1 cellular context compared by ENCODE assay signal in the genomic region with DNA sequence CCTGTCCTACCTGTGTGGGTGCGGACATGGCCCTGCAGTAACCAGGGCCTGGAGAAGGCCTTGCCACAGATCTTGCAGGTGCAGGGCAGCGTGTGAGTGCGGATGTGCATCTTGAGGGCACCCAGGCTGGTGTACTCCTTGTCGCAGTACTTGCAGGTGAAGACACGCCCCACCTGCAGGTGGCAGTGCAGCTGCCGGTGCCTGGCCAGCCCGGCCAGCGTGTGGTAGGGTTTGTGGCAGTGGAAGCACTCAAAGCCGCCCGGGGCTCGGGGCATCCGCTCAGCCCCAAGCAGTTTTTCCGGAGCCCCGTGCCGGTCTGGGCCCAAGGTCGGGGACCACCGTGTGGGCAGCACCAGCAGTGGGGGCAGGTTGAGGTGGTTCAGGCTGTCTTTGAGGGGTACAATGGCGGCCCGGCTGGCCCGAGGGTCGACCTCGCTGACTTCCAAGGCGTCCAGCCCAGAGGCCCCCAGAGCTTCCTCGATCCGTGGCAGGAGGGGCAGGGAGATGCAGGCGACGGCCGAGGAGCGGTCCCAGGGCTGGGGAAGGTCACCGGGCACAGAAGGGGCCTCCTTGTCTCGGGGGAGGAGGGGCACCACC.
TF ChIP-seq lines count a peak whose summit lies in the region.

No MANE protein-coding gene starts in this region.

TF ChIP-seq in HepG2, 621 proteins besides CTCF, POLR2A, EP300 and RAD21 (continued from another document and continues in another):
- TF ChIP-seq CSRNP2 (CRISPR knock-in tag; conservative IDR thresholded peaks at IDR 0.05; ENCODE audit: low read depth) = no peak
- no peak for TF ChIP-seq NCOA2 (CRISPR knock-in tag; IDR thresholded peaks at IDR 0.05)
- TF ChIP-seq, protein P1, sequence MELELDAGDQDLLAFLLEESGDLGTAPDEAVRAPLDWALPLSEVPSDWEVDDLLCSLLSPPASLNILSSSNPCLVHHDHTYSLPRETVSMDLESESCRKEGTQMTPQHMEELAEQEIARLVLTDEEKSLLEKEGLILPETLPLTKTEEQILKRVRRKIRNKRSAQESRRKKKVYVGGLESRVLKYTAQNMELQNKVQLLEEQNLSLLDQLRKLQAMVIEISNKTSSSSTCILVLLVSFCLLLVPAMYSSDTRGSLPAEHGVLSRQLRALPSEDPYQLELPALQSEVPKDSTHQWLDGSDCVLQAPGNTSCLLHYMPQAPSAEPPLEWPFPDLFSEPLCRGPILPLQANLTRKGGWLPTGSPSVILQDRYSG (CRISPR knock-in tag; IDR thresholded peaks at IDR 0.05) = no peak
- TF ChIP-seq, protein P2, sequence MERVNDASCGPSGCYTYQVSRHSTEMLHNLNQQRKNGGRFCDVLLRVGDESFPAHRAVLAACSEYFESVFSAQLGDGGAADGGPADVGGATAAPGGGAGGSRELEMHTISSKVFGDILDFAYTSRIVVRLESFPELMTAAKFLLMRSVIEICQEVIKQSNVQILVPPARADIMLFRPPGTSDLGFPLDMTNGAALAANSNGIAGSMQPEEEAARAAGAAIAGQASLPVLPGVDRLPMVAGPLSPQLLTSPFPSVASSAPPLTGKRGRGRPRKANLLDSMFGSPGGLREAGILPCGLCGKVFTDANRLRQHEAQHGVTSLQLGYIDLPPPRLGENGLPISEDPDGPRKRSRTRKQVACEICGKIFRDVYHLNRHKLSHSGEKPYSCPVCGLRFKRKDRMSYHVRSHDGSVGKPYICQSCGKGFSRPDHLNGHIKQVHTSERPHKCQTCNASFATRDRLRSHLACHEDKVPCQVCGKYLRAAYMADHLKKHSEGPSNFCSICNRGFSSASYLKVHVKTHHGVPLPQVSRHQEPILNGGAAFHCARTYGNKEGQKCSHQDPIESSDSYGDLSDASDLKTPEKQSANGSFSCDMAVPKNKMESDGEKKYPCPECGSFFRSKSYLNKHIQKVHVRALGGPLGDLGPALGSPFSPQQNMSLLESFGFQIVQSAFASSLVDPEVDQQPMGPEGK (CRISPR knock-in tag; IDR thresholded peaks at IDR 0.05) = peak; percentile 37; the same call in 1 of the 2 replicates
- TF ChIP-seq, protein P3, sequence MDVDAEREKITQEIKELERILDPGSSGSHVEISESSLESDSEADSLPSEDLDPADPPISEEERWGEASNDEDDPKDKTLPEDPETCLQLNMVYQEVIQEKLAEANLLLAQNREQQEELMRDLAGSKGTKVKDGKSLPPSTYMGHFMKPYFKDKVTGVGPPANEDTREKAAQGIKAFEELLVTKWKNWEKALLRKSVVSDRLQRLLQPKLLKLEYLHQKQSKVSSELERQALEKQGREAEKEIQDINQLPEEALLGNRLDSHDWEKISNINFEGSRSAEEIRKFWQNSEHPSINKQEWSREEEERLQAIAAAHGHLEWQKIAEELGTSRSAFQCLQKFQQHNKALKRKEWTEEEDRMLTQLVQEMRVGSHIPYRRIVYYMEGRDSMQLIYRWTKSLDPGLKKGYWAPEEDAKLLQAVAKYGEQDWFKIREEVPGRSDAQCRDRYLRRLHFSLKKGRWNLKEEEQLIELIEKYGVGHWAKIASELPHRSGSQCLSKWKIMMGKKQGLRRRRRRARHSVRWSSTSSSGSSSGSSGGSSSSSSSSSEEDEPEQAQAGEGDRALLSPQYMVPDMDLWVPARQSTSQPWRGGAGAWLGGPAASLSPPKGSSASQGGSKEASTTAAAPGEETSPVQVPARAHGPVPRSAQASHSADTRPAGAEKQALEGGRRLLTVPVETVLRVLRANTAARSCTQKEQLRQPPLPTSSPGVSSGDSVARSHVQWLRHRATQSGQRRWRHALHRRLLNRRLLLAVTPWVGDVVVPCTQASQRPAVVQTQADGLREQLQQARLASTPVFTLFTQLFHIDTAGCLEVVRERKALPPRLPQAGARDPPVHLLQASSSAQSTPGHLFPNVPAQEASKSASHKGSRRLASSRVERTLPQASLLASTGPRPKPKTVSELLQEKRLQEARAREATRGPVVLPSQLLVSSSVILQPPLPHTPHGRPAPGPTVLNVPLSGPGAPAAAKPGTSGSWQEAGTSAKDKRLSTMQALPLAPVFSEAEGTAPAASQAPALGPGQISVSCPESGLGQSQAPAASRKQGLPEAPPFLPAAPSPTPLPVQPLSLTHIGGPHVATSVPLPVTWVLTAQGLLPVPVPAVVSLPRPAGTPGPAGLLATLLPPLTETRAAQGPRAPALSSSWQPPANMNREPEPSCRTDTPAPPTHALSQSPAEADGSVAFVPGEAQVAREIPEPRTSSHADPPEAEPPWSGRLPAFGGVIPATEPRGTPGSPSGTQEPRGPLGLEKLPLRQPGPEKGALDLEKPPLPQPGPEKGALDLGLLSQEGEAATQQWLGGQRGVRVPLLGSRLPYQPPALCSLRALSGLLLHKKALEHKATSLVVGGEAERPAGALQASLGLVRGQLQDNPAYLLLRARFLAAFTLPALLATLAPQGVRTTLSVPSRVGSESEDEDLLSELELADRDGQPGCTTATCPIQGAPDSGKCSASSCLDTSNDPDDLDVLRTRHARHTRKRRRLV (CRISPR knock-in tag; IDR thresholded peaks at IDR 0.05) = no peak; the same call in 1 of the 2 replicates
- TF ChIP-seq, protein P4, sequence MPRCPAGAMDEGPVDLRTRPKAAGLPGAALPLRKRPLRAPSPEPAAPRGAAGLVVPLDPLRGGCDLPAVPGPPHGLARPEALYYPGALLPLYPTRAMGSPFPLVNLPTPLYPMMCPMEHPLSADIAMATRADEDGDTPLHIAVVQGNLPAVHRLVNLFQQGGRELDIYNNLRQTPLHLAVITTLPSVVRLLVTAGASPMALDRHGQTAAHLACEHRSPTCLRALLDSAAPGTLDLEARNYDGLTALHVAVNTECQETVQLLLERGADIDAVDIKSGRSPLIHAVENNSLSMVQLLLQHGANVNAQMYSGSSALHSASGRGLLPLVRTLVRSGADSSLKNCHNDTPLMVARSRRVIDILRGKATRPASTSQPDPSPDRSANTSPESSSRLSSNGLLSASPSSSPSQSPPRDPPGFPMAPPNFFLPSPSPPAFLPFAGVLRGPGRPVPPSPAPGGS (CRISPR knock-in tag; IDR thresholded peaks at IDR 0.05) = no peak
- TF ChIP-seq ZFP91 (CRISPR knock-in tag; IDR thresholded peaks at IDR 0.05; ENCODE audit: borderline replicate concordance) = peak; percentile 57; the same call in 1 of the 2 replicates
- TF ChIP-seq, protein P5, sequence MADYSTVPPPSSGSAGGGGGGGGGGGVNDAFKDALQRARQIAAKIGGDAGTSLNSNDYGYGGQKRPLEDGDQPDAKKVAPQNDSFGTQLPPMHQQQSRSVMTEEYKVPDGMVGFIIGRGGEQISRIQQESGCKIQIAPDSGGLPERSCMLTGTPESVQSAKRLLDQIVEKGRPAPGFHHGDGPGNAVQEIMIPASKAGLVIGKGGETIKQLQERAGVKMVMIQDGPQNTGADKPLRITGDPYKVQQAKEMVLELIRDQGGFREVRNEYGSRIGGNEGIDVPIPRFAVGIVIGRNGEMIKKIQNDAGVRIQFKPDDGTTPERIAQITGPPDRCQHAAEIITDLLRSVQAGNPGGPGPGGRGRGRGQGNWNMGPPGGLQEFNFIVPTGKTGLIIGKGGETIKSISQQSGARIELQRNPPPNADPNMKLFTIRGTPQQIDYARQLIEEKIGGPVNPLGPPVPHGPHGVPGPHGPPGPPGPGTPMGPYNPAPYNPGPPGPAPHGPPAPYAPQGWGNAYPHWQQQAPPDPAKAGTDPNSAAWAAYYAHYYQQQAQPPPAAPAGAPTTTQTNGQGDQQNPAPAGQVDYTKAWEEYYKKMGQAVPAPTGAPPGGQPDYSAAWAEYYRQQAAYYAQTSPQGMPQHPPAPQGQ (CRISPR knock-in tag; IDR thresholded peaks at IDR 0.05; ENCODE audit: borderline replicate concordance) = no peak
- TF ChIP-seq ZNF101 (CRISPR knock-in tag; IDR thresholded peaks at IDR 0.05; ENCODE audit: borderline replicate concordance, low read depth) = no peak
- no peak; the same call in 1 of the 2 replicates for TF ChIP-seq MYPOP (CRISPR knock-in tag; IDR thresholded peaks at IDR 0.05)
- TF ChIP-seq SMYD3 (CRISPR knock-in tag; IDR thresholded peaks at IDR 0.05) = no peak
- no peak for TF ChIP-seq U2AF1 (optimal IDR thresholded peaks at IDR 0.05; ENCODE audit: low read depth, low read length)
- TF ChIP-seq ZBTB7B (CRISPR knock-in tag; IDR thresholded peaks at IDR 0.05) = no peak
- TF ChIP-seq ZNF556 (CRISPR knock-in tag; IDR thresholded peaks at IDR 0.05; ENCODE audit: borderline replicate concordance) = no peak; the same call in 1 of the 2 replicates
- no peak for TF ChIP-seq PBX2 (CRISPR knock-in tag; IDR thresholded peaks at IDR 0.05)
- no peak for TF ChIP-seq POLR2AphosphoS2 (IDR thresholded peaks at IDR 0.05; ENCODE audit: low read depth, low read length)
- TF ChIP-seq, protein P6, sequence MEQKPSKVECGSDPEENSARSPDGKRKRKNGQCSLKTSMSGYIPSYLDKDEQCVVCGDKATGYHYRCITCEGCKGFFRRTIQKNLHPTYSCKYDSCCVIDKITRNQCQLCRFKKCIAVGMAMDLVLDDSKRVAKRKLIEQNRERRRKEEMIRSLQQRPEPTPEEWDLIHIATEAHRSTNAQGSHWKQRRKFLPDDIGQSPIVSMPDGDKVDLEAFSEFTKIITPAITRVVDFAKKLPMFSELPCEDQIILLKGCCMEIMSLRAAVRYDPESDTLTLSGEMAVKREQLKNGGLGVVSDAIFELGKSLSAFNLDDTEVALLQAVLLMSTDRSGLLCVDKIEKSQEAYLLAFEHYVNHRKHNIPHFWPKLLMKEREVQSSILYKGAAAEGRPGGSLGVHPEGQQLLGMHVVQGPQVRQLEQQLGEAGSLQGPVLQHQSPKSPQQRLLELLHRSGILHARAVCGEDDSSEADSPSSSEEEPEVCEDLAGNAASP (CRISPR knock-in tag; IDR thresholded peaks at IDR 0.05; ENCODE audit: borderline replicate concordance) = 0 out of 2 replicates have a peak, but pooled peaks have one; percentile 11
- TF ChIP-seq ZNF781 (CRISPR knock-in tag; IDR thresholded peaks at IDR 0.05; ENCODE audit: borderline replicate concordance, not compliant biosample characterization) = no peak
- no peak for TF ChIP-seq RELA (CRISPR knock-in tag; IDR thresholded peaks at IDR 0.05)
- no peak for TF ChIP-seq GATAD1 (CRISPR knock-in tag; IDR thresholded peaks at IDR 0.05)
- no peak for TF ChIP-seq IKZF4 (CRISPR knock-in tag; IDR thresholded peaks at IDR 0.05; ENCODE audit: borderline replicate concordance, low read depth, not compliant biosample characterization)
- no peak for TF ChIP-seq ZNF282 (IDR thresholded peaks at IDR 0.05; ENCODE audit: partially characterized antibody)
- 0 out of 2 replicates have a peak, but pooled peaks have one; percentile 78 for TF ChIP-seq ZNF572 (CRISPR knock-in tag; IDR thresholded peaks at IDR 0.05)
- no peak for TF ChIP-seq SIX4 (CRISPR knock-in tag; IDR thresholded peaks at IDR 0.05)
- TF ChIP-seq BRF2 (CRISPR knock-in tag; IDR thresholded peaks at IDR 0.05) = no peak
- TF ChIP-seq ZNF124 (CRISPR knock-in tag; IDR thresholded peaks at IDR 0.05) = 0 out of 2 replicates have a peak, but pooled peaks have one; percentile 14
- TF ChIP-seq RFX1 (IDR thresholded peaks at IDR 0.05) = no peak
- no peak for TF ChIP-seq ZNF382 (CRISPR knock-in tag; IDR thresholded peaks at IDR 0.05; ENCODE audit: borderline replicate concordance)
